In genomic region chr4:140071806-140072205, GRCh38 we compare ENCODE assay signal across 8 cellular contexts.
DNase-seq lines count a peak whose midpoint lies in the region; ATAC-seq, FAIRE-seq and TF ChIP-seq lines count a peak whose summit lies in the region.

No MANE protein-coding gene starts in this region.

- peak overlapping the region; percentile 79 to 83 for H3K27ac ChIP-seq in A549

- peaks cover 56% of the 10 kb centered on the region for H3K4me1 ChIP-seq in A549

- no peak for FAIRE-seq in A549 (lab: Jason Lieb, UNC)

- CTCF ChIA-PET in A549 (lab: Yijun Ruan, JAX), result no interaction called here

- TF ChIP-seq POLR2A in A549 (IDR thresholded peaks at IDR 0.05; ENCODE audit: low read length), result no peak

- 57% methylated on average over 3 of the region's 3 CpGs for whole genome bisulfite sequencing in A549 (ENCODE audit: missing lambda C conversion rate)

- H3K9me3 ChIP-seq in A549, result no peaks in the 10 kb centered on the region

- DNase-seq in A549 (ENCODE audit: low read depth in 1 of 2, low spot score in 1 of 2) (no peak), fibroblast of pulmonary artery (ENCODE audit: low read depth) (peak; percentile 94), NOMO-1 (lab: John Stamatoyannopoulos, UW; ENCODE audit: unreplicated experiment in 2 of 2) (no peak)
- DNase-seq in activated CD4-positive, alpha-beta T cell treated with anti-CD3 and anti-CD28 coated beads, Interleukin-2, amount 50 U/mL, for 1 hour, result peak; percentile 45
- DNase-seq in stimulated activated CD8-positive, alpha-beta memory T cell treated with anti-CD3 and anti-CD28 coated beads, Interleukin-12 subunit alpha, Interleukin-12 subunit beta, amount 100 ng/mL, for 4 hours (ENCODE audit: low read depth), result peak; percentile 43

- peak in 1 of 2 experiments; percentile 28; a peak in 2 of 6 replicates for ATAC-seq in A549
- peak; percentile 86 for ATAC-seq in GM19035 (IDR thresholded peaks at IDR 0.05; ENCODE audit: unreplicated experiment)
- ATAC-seq in HG03469 (IDR thresholded peaks at IDR 0.05; ENCODE audit: unreplicated experiment), result peak; percentile 80
- ATAC-seq in HG02840 (IDR thresholded peaks at IDR 0.05; ENCODE audit: low FRiP score, unreplicated experiment), result no peak

- TF ChIP-seq CTCF in A549 (IDR thresholded peaks at IDR 0.05) (no peak), fibroblast of pulmonary artery (IDR thresholded peaks at IDR 0.05; ENCODE audit: low read length, missing control alignments) (no peak)

- TF ChIP-seq EP300 in A549 (IDR thresholded peaks at IDR 0.05), result no peak

- H3K4me3 ChIP-seq in A549, result no peak overlapping the region
- no peak overlapping the region for H3K4me3 ChIP-seq in fibroblast of pulmonary artery (replicated peaks; ENCODE audit: low read depth, low read length)

- POLR2A ChIA-PET in A549 (lab: Yijun Ruan, JAX), result interaction anchor here (1.8 kb wide), 1 partner anchor 24 kb away, joined by 4 read pairs; no protein-coding TSS in a partner anchor

- H3K4me2 ChIP-seq in A549, result peak overlapping the region; percentile 77; the same call in 2 of the 3 replicates

- TF ChIP-seq RAD21 in A549 (conservative IDR thresholded peaks at IDR 0.05 in 1 of 2, IDR thresholded peaks at IDR 0.05 in 1 of 2), result no peak

TF ChIP-seq in A549, 52 proteins besides CTCF, POLR2A, EP300 and RAD21:
- TF ChIP-seq MYC (IDR thresholded peaks at IDR 0.05; ENCODE audit: borderline replicate concordance, low read length), result no peak
- TF ChIP-seq FOXS1 (CRISPR knock-in tag; IDR thresholded peaks at IDR 0.05), result no peak
- TF ChIP-seq ELK1 (IDR thresholded peaks at IDR 0.05; ENCODE audit: low read depth, low read length), result no peak
- no peak for TF ChIP-seq NPAS2 (CRISPR knock-in tag; IDR thresholded peaks at IDR 0.05; ENCODE audit: borderline replicate concordance)

Comparison
In these comparisons a context has a peak if more than half of its experiments do, and no peak if none do; other contexts are left out.
1. DNase-seq: peak in activated CD4-positive, alpha-beta T cell treated with anti-CD3 and anti-CD28 coated beads, Interleukin-2, amount 50 U/mL, for 1 hour (single experiment), fibroblast of pulmonary artery (single experiment) and stimulated activated CD8-positive, alpha-beta memory T cell treated with anti-CD3 and anti-CD28 coated beads, Interleukin-12 subunit alpha, Interleukin-12 subunit beta, amount 100 ng/mL, for 4 hours (single experiment); none in A549 (0 of 2) and NOMO-1 (0 of 2).